8 cellular contexts compared by ENCODE assay signal in the genomic region with DNA sequence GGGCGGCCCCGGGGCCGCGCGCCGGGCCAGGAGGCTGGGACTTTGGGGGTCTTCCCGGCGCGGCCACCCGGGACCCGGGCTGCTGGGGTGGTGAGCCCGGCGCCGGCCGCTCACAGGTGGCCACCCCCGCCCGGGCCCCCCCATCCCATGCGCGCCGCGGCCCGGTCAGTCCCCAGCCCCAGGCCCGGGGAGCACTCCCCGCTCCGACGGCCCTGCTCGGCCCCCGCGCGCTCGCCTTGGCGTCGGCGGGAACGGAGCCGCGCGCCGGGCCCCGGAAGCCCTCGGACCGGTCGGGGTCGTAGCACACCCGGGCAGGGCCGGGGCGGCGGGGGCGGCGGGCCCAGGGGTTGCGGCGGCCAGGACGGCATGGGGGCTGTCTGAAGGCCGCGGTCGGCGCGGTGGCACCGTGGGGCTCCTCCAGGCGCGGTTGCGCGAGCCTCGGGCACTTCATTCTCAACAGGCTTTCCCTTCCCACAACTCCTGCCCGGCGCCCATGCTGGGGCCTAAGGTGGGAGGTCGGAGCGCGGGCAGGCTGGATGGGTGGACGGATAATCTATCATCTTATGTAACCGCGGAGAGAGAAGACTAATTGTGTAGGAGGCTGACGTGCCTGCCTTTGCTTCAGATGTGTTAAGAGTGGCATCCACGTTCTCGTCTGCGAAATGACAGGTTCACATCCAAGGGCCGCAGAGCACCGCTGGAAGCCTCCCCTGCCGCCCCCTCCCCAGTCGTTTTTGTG.
A peak's percentile ranks its signal among the peaks of the same experiment; 100 is the strongest.
DNase-seq lines count a peak whose midpoint lies in the region; ATAC-seq lines count a peak whose summit lies in the region.

No MANE protein-coding gene starts in this region.

- ATAC-seq in HG03432 (IDR thresholded peaks at IDR 0.05; ENCODE audit: unreplicated experiment) (peak; percentile 5), GM18498 (IDR thresholded peaks at IDR 0.05; ENCODE audit: unreplicated experiment) (no peak)

- H3K9me3 Mint-ChIP-seq in stimulated activated naive CD8-positive, alpha-beta T cell treated with anti-CD3 and anti-CD28 coated beads, Interleukin-15, Interleukin-2, amounts not matched to agents 100 ng/mL and 50 ng/mL, for 24 hours = no peaks in the 10 kb centered on the region

- DNase-seq in DMS53 (lab: John Stamatoyannopoulos, UW) (peak; percentile 67), DMS53 treated with DMSO at 0.1 percent for 48 hours (lab: John Stamatoyannopoulos, UW; ENCODE audit: unreplicated experiment) (no peak), amniotic epithelial cell (ENCODE audit: low read depth) (peak; percentile 77), islet precursor cell (peak; percentile 75), NCI-H2029 (lab: John Stamatoyannopoulos, UW) (no peak)

- H3K27ac Mint-ChIP-seq in stimulated activated naive CD8-positive, alpha-beta T cell treated with anti-CD3 and anti-CD28 coated beads, Interleukin-15, Interleukin-2, amounts not matched to agents 100 ng/mL and 50 ng/mL, for 24 hours = no peak overlapping the region

- peaks cover 29% of the 10 kb centered on the region for H3K27me3 Mint-ChIP-seq in stimulated activated naive CD8-positive, alpha-beta T cell treated with anti-CD3 and anti-CD28 coated beads, Interleukin-15, Interleukin-2, amounts not matched to agents 100 ng/mL and 50 ng/mL, for 24 hours

- H3K4me1 Mint-ChIP-seq in stimulated activated naive CD8-positive, alpha-beta T cell treated with anti-CD3 and anti-CD28 coated beads, Interleukin-15, Interleukin-2, amounts not matched to agents 100 ng/mL and 50 ng/mL, for 24 hours (ENCODE audit: low read depth) = peaks cover 26% of the 10 kb centered on the region

- H3K36me3 Mint-ChIP-seq in stimulated activated naive CD8-positive, alpha-beta T cell treated with anti-CD3 and anti-CD28 coated beads, Interleukin-15, Interleukin-2, amounts not matched to agents 100 ng/mL and 50 ng/mL, for 24 hours (ENCODE audit: low read depth) = peaks cover 3% of the 10 kb centered on the region

- peak overlapping the region; percentile 77 for H3K4me3 Mint-ChIP-seq in stimulated activated naive CD8-positive, alpha-beta T cell treated with anti-CD3 and anti-CD28 coated beads, Interleukin-15, Interleukin-2, amounts not matched to agents 100 ng/mL and 50 ng/mL, for 24 hours

Comparison
In these comparisons a context has a peak if more than half of its experiments do, and no peak if none do; other contexts are left out.
1. DNase-seq: peak in DMS53 (single experiment), amniotic epithelial cell (single experiment) and islet precursor cell (single experiment); none in DMS53 treated with DMSO at 0.1 percent for 48 hours (single experiment) and NCI-H2029 (single experiment).